Comparison of ENCODE assay signal across 20 cellular contexts in genomic region chr7:151666886-151667285, GRCh38.
"Had no signal": no experiment of that assay in that cellular context is flagged by ENCODE, and none has a peak within 500 bp of the region (broad histone marks: within the 10 kb centered on the region; RNA-seq: fewer than 3 reads in every experiment).

No MANE protein-coding gene starts in this region.

- H3K4me3 Mint-ChIP-seq: activated CD4-positive, alpha-beta memory T cell treated with anti-CD3 and anti-CD28 coated beads for 36 hours; activated CD4-positive, alpha-beta T cell treated with anti-CD3 and anti-CD28 coated beads for 36 hours; activated CD8-positive, alpha-beta memory T cell treated with anti-CD3 and anti-CD28 coated beads, Interleukin-2, amount 10 ng/mL, durations not matched to agents 7 days and 5 days; activated naive CD4-positive, alpha-beta T cell treated with anti-CD3 and anti-CD28 coated beads for 36 hours; activated T-cell treated with anti-CD3 and anti-CD28 coated beads, Interleukin-2, amount 50 U/mL, for 24 hours; naive B cell; WTC11 had no signal

- H3K9me3 Mint-ChIP-seq: activated T-cell treated with anti-CD3 and anti-CD28 coated beads, Interleukin-2, amount 50 U/mL, for 24 hours; activated T-helper 2 cell treated with anti-CD3 and anti-CD28 coated beads, Interferon-gamma antibody, Interleukin-2, Interleukin-4, amounts not matched to agents 10 μg/mL and 5 μg/mL and 100 μg/mL, durations not matched to agents 14 hours and 24 hours and 36 hours had no signal

- ATAC-seq: activated CD4-positive, alpha-beta T cell treated with anti-CD3 and anti-CD28 coated beads for 36 hours; activated CD8-positive, alpha-beta memory T cell treated with anti-CD3 and anti-CD28 coated beads, Interleukin-2, amount 10 ng/mL, durations not matched to agents 7 days and 5 days; gastroesophageal sphincter; WTC11 had no signal

- H3K27me3 Mint-ChIP-seq: activated CD4-positive, alpha-beta memory T cell treated with anti-CD3 and anti-CD28 coated beads for 36 hours; activated CD4-positive, alpha-beta T cell treated with anti-CD3 and anti-CD28 coated beads for 36 hours; activated CD8-positive, alpha-beta memory T cell treated with anti-CD3 and anti-CD28 coated beads, Interleukin-2, amount 10 ng/mL, durations not matched to agents 7 days and 5 days; activated T-cell treated with anti-CD3 and anti-CD28 coated beads, Interleukin-2, amount 50 U/mL, for 24 hours; naive B cell had no signal

- H3K27ac Mint-ChIP-seq: activated CD4-positive, alpha-beta memory T cell treated with anti-CD3 and anti-CD28 coated beads for 36 hours; activated CD4-positive, alpha-beta T cell treated with anti-CD3 and anti-CD28 coated beads for 36 hours; activated CD8-positive, alpha-beta memory T cell treated with anti-CD3 and anti-CD28 coated beads, Interleukin-2, amount 10 ng/mL, durations not matched to agents 7 days and 5 days; activated naive CD4-positive, alpha-beta T cell treated with anti-CD3 and anti-CD28 coated beads for 36 hours; activated T-cell treated with anti-CD3 and anti-CD28 coated beads, Interleukin-2, amount 50 U/mL, for 24 hours; activated T-helper 2 cell treated with anti-CD3 and anti-CD28 coated beads, Interferon-gamma antibody, Interleukin-2, Interleukin-4, amounts not matched to agents 10 μg/mL and 5 μg/mL and 100 μg/mL, durations not matched to agents 14 hours and 24 hours and 36 hours; naive B cell; WTC11 had no signal

- DNase-seq: activated CD4-positive, alpha-beta memory T cell treated with anti-CD3 and anti-CD28 coated beads for 36 hours; activated CD4-positive, alpha-beta T cell treated with anti-CD3 and anti-CD28 coated beads for 36 hours; activated CD8-positive, alpha-beta memory T cell treated with anti-CD3 and anti-CD28 coated beads, Interleukin-2, amount 10 ng/mL, durations not matched to agents 7 days and 5 days; activated naive CD4-positive, alpha-beta T cell treated with anti-CD3 and anti-CD28 coated beads for 36 hours; activated T-cell treated with anti-CD3 and anti-CD28 coated beads, Interleukin-2, amount 50 U/mL, for 24 hours; brain microvascular endothelial cell; dermis blood vessel endothelial cell; effector memory CD4-positive, alpha-beta T cell; mammary epithelial cell; midbrain; naive B cell; ovary; sigmoid colon; spleen; stimulated activated naive CD4-positive, alpha-beta T cell treated with Interleukin-2 at 50 U/mL for 16 hours; substantia nigra; SW 1271 had no signal

- H3K4me1 Mint-ChIP-seq: activated CD4-positive, alpha-beta T cell treated with anti-CD3 and anti-CD28 coated beads for 36 hours; activated CD8-positive, alpha-beta memory T cell treated with anti-CD3 and anti-CD28 coated beads, Interleukin-2, amount 10 ng/mL, durations not matched to agents 7 days and 5 days had no signal
